Comparison of ENCODE assay signal across 2 cellular contexts in genomic region chr6:24306038-24306437, GRCh38.
TF ChIP-seq lines count a peak whose summit lies in the region.

No MANE protein-coding gene starts in this region.

TF ChIP-seq in liver, 16 proteins besides CTCF, POLR2A, EP300 and RAD21:
- no peak for TF ChIP-seq HNF4G (IDR thresholded peaks at IDR 0.05)
- peak; percentile 42 to 45 for TF ChIP-seq HNF4A (conservative IDR thresholded peaks at IDR 0.05)
- TF ChIP-seq FOXA1 (IDR thresholded peaks at IDR 0.05) = no peak
- TF ChIP-seq FOXA2 (IDR thresholded peaks at IDR 0.05) = no peak
- no peak for TF ChIP-seq ZBTB33 (IDR thresholded peaks at IDR 0.05)
- TF ChIP-seq TAF1 (conservative IDR thresholded peaks at IDR 0.05) = no peak
- TF ChIP-seq EGR1 (IDR thresholded peaks at IDR 0.05; ENCODE audit: low read depth in 2 of 2) = no peak
- TF ChIP-seq ATF3 (IDR thresholded peaks at IDR 0.05) = no peak
- TF ChIP-seq RXRA (IDR thresholded peaks at IDR 0.05) = no peak
- TF ChIP-seq REST (IDR thresholded peaks at IDR 0.05) = no peak
- TF ChIP-seq JUND (IDR thresholded peaks at IDR 0.05) = no peak
- TF ChIP-seq SP1 (IDR thresholded peaks at IDR 0.05) = peak; percentile 11

TF ChIP-seq in HepG2, 621 proteins besides CTCF, POLR2A, EP300 and RAD21:
- TF ChIP-seq TIGD3 (CRISPR knock-in tag; IDR thresholded peaks at IDR 0.05; ENCODE audit: borderline replicate concordance) (no peak), ZNF737 (CRISPR knock-in tag; IDR thresholded peaks at IDR 0.05; ENCODE audit: borderline replicate concordance) (no peak)
